Comparison of ENCODE assay signal across 1 cellular context in genomic region chr20:62900052-62900691, GRCh38.
TF ChIP-seq lines count a peak whose summit lies in the region.

No MANE protein-coding gene starts in this region.

TF ChIP-seq in PFSK-1, 5 proteins besides CTCF, POLR2A, EP300 and RAD21:
- TF ChIP-seq REST (IDR thresholded peaks at IDR 0.05; ENCODE audit: insufficient read depth in 1 of 2, low read depth in 2 of 2, low read length in 2 of 2) (no peak), TAF1 (IDR thresholded peaks at IDR 0.05; ENCODE audit: borderline replicate concordance, insufficient read depth, low read length) (no peak), POLR2AphosphoS5 (IDR thresholded peaks at IDR 0.05; ENCODE audit: low read depth, low read length) (peak; percentile 42; the same call in 1 of the 2 replicates), SIN3A (IDR thresholded peaks at IDR 0.05; ENCODE audit: borderline replicate concordance, insufficient read depth, low read length) (no peak), FOXP2 (optimal IDR thresholded peaks at IDR 0.05; ENCODE audit: borderline replicate concordance, extremely low read depth, extremely low read length, insufficient read depth) (peak; percentile 21)
